In genomic region chr2:75053484-75054112, GRCh38 we compare ENCODE assay signal across 8 cellular contexts.
DNase-seq lines count a peak whose midpoint lies in the region; ATAC-seq and TF ChIP-seq lines count a peak whose summit lies in the region.

No MANE protein-coding gene starts in this region.

- peaks cover 0 to 18% (median 0%) of the 10 kb centered on the region in 5 donors for H3K36me3 Mint-ChIP-seq in naive thymus-derived CD4-positive, alpha-beta T cell

- peak; percentile 80 for TF ChIP-seq CTCF in fibroblast of pulmonary artery (IDR thresholded peaks at IDR 0.05; ENCODE audit: low read length, missing control alignments)

- no peaks in the 10 kb centered on the region for H3K9me3 Mint-ChIP-seq in stimulated activated naive CD8-positive, alpha-beta T cell treated with anti-CD3 and anti-CD28 coated beads, Interleukin-15, amount 100 ng/mL, for 72 hours
- H3K9me3 Mint-ChIP-seq in naive thymus-derived CD4-positive, alpha-beta T cell: no peaks in the 10 kb centered on the region

- H3K27ac ChIP-seq in naive thymus-derived CD4-positive, alpha-beta T cell (ENCODE audit: low read depth, low read length): no peak overlapping the region

- no peaks in the 10 kb centered on the region for H3K27me3 Mint-ChIP-seq in stimulated activated naive CD8-positive, alpha-beta T cell treated with anti-CD3 and anti-CD28 coated beads, Interleukin-15, amount 100 ng/mL, for 72 hours
- peaks cover 0 to 3% (median 0%) of the 10 kb centered on the region in 5 donors for H3K27me3 Mint-ChIP-seq in naive thymus-derived CD4-positive, alpha-beta T cell

- H3K27ac Mint-ChIP-seq in stimulated activated naive CD8-positive, alpha-beta T cell treated with anti-CD3 and anti-CD28 coated beads, Interleukin-15, amount 100 ng/mL, for 72 hours: no peak overlapping the region
- H3K27ac Mint-ChIP-seq in naive thymus-derived CD4-positive, alpha-beta T cell: no peak overlapping the region

- no peaks in the 10 kb centered on the region for H3K27me3 ChIP-seq in naive thymus-derived CD4-positive, alpha-beta T cell (ENCODE audit: control insufficient read depth in 2 of 2, insufficient read depth in 2 of 2, low read length in 2 of 2)

- H3K36me3 ChIP-seq in naive thymus-derived CD4-positive, alpha-beta T cell (ENCODE audit: control insufficient read depth in 2 of 3, insufficient read depth in 3 of 3, low read length in 3 of 3): no peaks in the 10 kb centered on the region

- CTCF ChIA-PET in naive thymus-derived CD4-positive, alpha-beta T cell (lab: Charles Lee): no interaction called here

- no peaks in the 10 kb centered on the region for H3K9me3 ChIP-seq in naive thymus-derived CD4-positive, alpha-beta T cell (ENCODE audit: control insufficient read depth in 2 of 3, low read length in 3 of 3)

- H3K4me1 ChIP-seq in naive thymus-derived CD4-positive, alpha-beta T cell (ENCODE audit: control insufficient read depth in 2 of 2, insufficient read depth in 2 of 2, low read length in 2 of 2): no peaks in the 10 kb centered on the region

- H3K4me3 Mint-ChIP-seq in stimulated activated naive CD8-positive, alpha-beta T cell treated with anti-CD3 and anti-CD28 coated beads, Interleukin-15, amount 100 ng/mL, for 72 hours: no peak overlapping the region
- no peak overlapping the region for H3K4me3 Mint-ChIP-seq in naive thymus-derived CD4-positive, alpha-beta T cell

- peak; percentile 10 for DNase-seq in activated CD4-positive, alpha-beta T cell treated with anti-CD3 and anti-CD28 coated beads for 48 hours
- no peak for DNase-seq in activated CD4-positive, alpha-beta T cell treated with anti-CD3 and anti-CD28 coated beads, Interleukin-2, amount 50 U/mL, for 1 hour
- peak; percentile 16 for DNase-seq in RKO (ENCODE audit: low spot score)
- peak; percentile 32 for DNase-seq in fibroblast of pulmonary artery (ENCODE audit: low read depth)
- no peak for DNase-seq in stimulated activated naive CD8-positive, alpha-beta T cell treated with anti-CD3 and anti-CD28 coated beads, Interleukin-15, amount 100 ng/mL, for 72 hours
- no peak for DNase-seq in naive thymus-derived CD4-positive, alpha-beta T cell

- POLR2A ChIA-PET in naive thymus-derived CD4-positive, alpha-beta T cell (lab: Charles Lee): no interaction called here

- intact Hi-C loops in naive thymus-derived CD4-positive, alpha-beta T cell (cut with micrococcal nuclease): loop anchor here in 1 of 2 donors (5.0 kb wide), 1 partner anchor 554 kb away; no protein-coding TSS in a partner anchor

- no peak overlapping the region for H3K4me3 ChIP-seq in fibroblast of pulmonary artery (replicated peaks; ENCODE audit: low read depth, low read length)
- no peak overlapping the region for H3K4me3 ChIP-seq in naive thymus-derived CD4-positive, alpha-beta T cell (ENCODE audit: low read length)

- ATAC-seq in GM21423 (IDR thresholded peaks at IDR 0.05; ENCODE audit: unreplicated experiment) (peak; percentile 61), HG03565 (IDR thresholded peaks at IDR 0.05; ENCODE audit: unreplicated experiment) (peak; percentile 37)
- peak; percentile 65 for ATAC-seq in stimulated activated naive CD8-positive, alpha-beta T cell treated with anti-CD3 and anti-CD28 coated beads, Interleukin-15, amount 100 ng/mL, for 72 hours
- ATAC-seq in naive thymus-derived CD4-positive, alpha-beta T cell: no peak

- no peaks in the 10 kb centered on the region for H3K4me1 Mint-ChIP-seq in stimulated activated naive CD8-positive, alpha-beta T cell treated with anti-CD3 and anti-CD28 coated beads, Interleukin-15, amount 100 ng/mL, for 72 hours
- no peaks in the 10 kb centered on the region for H3K4me1 Mint-ChIP-seq in naive thymus-derived CD4-positive, alpha-beta T cell

Comparison
In these comparisons a context has a peak if more than half of its experiments do, and no peak if none do; other contexts are left out.
1. DNase-seq: peak in activated CD4-positive, alpha-beta T cell treated with anti-CD3 and anti-CD28 coated beads for 48 hours (single experiment), RKO (single experiment) and fibroblast of pulmonary artery (single experiment); none in activated CD4-positive, alpha-beta T cell treated with anti-CD3 and anti-CD28 coated beads, Interleukin-2, amount 50 U/mL, for 1 hour (single experiment), stimulated activated naive CD8-positive, alpha-beta T cell treated with anti-CD3 and anti-CD28 coated beads, Interleukin-15, amount 100 ng/mL, for 72 hours (0 of 2) and naive thymus-derived CD4-positive, alpha-beta T cell (0 of 9).